ENCODE assay signal across 11 cellular contexts in the genomic region with DNA sequence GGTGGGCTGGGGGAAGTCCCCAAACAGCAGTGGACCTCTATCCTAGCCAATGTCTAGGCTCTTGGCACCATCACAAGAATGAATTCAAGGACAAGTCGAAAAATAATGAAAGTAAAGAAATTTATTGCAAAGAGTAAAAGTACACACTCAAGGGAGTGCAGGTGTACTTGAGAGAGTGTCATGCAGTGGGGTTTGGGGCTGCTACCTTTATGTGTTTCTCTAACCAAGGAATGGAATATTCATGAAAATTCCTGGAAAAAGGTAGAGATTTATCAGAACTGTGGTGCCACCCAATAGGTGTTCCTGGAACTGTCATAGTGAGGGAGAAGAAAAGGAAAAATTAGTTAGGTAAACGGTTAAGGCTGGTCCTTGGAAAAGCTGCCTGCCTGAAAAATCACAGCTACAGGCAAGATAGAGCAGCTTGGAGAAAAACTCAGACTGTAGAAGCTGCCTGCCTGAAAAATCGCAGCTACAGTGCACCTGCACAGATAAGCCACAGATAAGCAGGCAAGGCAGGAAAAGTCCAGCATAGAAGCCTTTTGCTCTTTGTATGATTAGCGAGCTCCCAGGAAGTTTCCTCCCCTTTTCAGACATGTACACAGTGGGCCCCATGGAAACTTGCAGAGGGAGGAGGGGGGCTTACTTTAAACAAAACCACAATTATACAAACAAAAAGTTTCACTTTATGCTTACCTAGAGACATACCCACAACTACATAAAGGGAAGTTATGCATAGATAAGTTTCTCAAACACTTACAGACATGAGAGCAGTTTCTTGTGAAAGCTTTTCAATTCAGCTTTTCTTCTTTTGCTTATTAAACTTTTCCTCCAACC.
DNase-seq lines count a peak whose midpoint lies in the region; ATAC-seq and TF ChIP-seq lines count a peak whose summit lies in the region.
"Had no signal": no experiment of that assay in that cellular context is flagged by ENCODE, and none has a peak within 500 bp of the region (broad histone marks: within the 10 kb centered on the region; RNA-seq: fewer than 3 reads in every experiment).

No MANE protein-coding gene starts in this region.

- H3K4me3 Mint-ChIP-seq in activated naive CD4-positive, alpha-beta T cell treated with anti-CD3 and anti-CD28 coated beads, Interleukin-2, amount 10 ng/mL, durations not matched to agents 7 days and 5 days: no peak overlapping the region
- no peak overlapping the region for H3K4me3 Mint-ChIP-seq in HFFc6

- ATAC-seq in HG02852 (IDR thresholded peaks at IDR 0.05; ENCODE audit: unreplicated experiment) (peak; percentile 93), SK-N-SH treated with all-trans-retinoic acid at 6 μM for 48 hours (no peak), HG03039 (IDR thresholded peaks at IDR 0.05; ENCODE audit: unreplicated experiment) (no peak)

- peaks cover 4% of the 10 kb centered on the region for H3K36me3 Mint-ChIP-seq in activated naive CD4-positive, alpha-beta T cell treated with anti-CD3 and anti-CD28 coated beads, Interleukin-2, amount 10 ng/mL, durations not matched to agents 7 days and 5 days
- peaks cover 15% of the 10 kb centered on the region for H3K36me3 Mint-ChIP-seq in HFFc6 (ENCODE audit: low read depth)

- peak overlapping the region; percentile 33 for H3K27ac Mint-ChIP-seq in activated naive CD4-positive, alpha-beta T cell treated with anti-CD3 and anti-CD28 coated beads, Interleukin-2, amount 10 ng/mL, durations not matched to agents 7 days and 5 days
- no peak overlapping the region for H3K27ac Mint-ChIP-seq in HFFc6

- H3K4me1 Mint-ChIP-seq in activated naive CD4-positive, alpha-beta T cell treated with anti-CD3 and anti-CD28 coated beads, Interleukin-2, amount 10 ng/mL, durations not matched to agents 7 days and 5 days: peaks cover 18% of the 10 kb centered on the region
- no peaks in the 10 kb centered on the region for H3K4me1 Mint-ChIP-seq in HFFc6 (ENCODE audit: low read depth)

- no peaks in the 10 kb centered on the region for H3K27me3 Mint-ChIP-seq in activated naive CD4-positive, alpha-beta T cell treated with anti-CD3 and anti-CD28 coated beads, Interleukin-2, amount 10 ng/mL, durations not matched to agents 7 days and 5 days
- H3K27me3 Mint-ChIP-seq in HFFc6 (ENCODE audit: insufficient read depth): no peaks in the 10 kb centered on the region; the same call in 1 of the 2 replicates

- no peak for TF ChIP-seq CTCF in HFFc6 (IDR thresholded peaks at IDR 0.05)

- CTCF ChIA-PET in activated naive CD4-positive, alpha-beta T cell treated with anti-CD3 and anti-CD28 coated beads, Interleukin-2, amount 10 ng/mL, durations not matched to agents 7 days and 5 days (lab: Charles Lee): interaction anchor here (1.0 to 1.3 kb wide), 2 partner anchors 10 to 43 kb away, joined by 3 to 4 read pairs; no protein-coding TSS in a partner anchor

- peaks cover 2% of the 10 kb centered on the region for H3K9me3 Mint-ChIP-seq in activated naive CD4-positive, alpha-beta T cell treated with anti-CD3 and anti-CD28 coated beads, Interleukin-2, amount 10 ng/mL, durations not matched to agents 7 days and 5 days
- no peaks in the 10 kb centered on the region for H3K9me3 Mint-ChIP-seq in HFFc6

- DNase-seq in activated naive CD4-positive, alpha-beta T cell treated with anti-CD3 and anti-CD28 coated beads, Interleukin-2, amount 10 ng/mL, durations not matched to agents 7 days and 5 days: peak; percentile 56
- DNase-seq in activated naive CD4-positive, alpha-beta T cell (lab: John Stamatoyannopoulos, UW): no peak
- DNase-seq in SK-N-DZ (ENCODE audit: low spot score): peak; percentile 16
- DNase-seq in HFFc6: no peak
- no peak for DNase-seq in activated CD8-positive, alpha-beta memory T cell treated with anti-CD3 and anti-CD28 coated beads, Interleukin-2, amount 50 U/mL, for 4 hours
- DNase-seq: NCI-H1092 treated with DMSO at 0.1 percent for 48 hours, upper lobe of left lung, WERI-Rb-1 had no signal

TF ChIP-seq in SK-N-SH treated with all-trans-retinoic acid at 6 μM for 48 hours, 23 proteins besides CTCF, POLR2A, EP300 and RAD21:
- TF ChIP-seq ESRRG (CRISPR knock-in tag; IDR thresholded peaks at IDR 0.05): no peak
- no peak for TF ChIP-seq ZNF8 (CRISPR knock-in tag; IDR thresholded peaks at IDR 0.05)
- no peak for TF ChIP-seq RARB (CRISPR knock-in tag; IDR thresholded peaks at IDR 0.05)
- TF ChIP-seq, protein P1, sequence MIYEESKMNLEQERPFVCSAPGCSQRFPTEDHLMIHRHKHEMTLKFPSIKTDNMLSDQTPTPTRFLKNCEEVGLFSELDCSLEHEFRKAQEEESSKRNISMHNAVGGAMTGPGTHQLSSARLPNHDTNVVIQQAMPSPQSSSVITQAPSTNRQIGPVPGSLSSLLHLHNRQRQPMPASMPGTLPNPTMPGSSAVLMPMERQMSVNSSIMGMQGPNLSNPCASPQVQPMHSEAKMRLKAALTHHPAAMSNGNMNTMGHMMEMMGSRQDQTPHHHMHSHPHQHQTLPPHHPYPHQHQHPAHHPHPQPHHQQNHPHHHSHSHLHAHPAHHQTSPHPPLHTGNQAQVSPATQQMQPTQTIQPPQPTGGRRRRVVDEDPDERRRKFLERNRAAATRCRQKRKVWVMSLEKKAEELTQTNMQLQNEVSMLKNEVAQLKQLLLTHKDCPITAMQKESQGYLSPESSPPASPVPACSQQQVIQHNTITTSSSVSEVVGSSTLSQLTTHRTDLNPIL (CRISPR knock-in tag; IDR thresholded peaks at IDR 0.05; ENCODE audit: low read depth): no peak
- TF ChIP-seq OSR1 (CRISPR knock-in tag; IDR thresholded peaks at IDR 0.05): no peak
- TF ChIP-seq, protein P2, sequence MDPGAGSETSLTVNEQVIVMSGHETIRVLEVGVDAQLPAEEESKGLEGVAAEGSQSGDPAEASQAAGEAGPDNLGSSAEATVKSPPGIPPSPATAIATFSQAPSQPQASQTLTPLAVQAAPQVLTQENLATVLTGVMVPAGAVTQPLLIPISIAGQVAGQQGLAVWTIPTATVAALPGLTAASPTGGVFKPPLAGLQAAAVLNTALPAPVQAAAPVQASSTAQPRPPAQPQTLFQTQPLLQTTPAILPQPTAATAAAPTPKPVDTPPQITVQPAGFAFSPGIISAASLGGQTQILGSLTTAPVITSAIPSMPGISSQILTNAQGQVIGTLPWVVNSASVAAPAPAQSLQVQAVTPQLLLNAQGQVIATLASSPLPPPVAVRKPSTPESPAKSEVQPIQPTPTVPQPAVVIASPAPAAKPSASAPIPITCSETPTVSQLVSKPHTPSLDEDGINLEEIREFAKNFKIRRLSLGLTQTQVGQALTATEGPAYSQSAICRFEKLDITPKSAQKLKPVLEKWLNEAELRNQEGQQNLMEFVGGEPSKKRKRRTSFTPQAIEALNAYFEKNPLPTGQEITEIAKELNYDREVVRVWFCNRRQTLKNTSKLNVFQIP (CRISPR knock-in tag; IDR thresholded peaks at IDR 0.05; ENCODE audit: borderline replicate concordance, low read depth): no peak
- TF ChIP-seq, protein P3, sequence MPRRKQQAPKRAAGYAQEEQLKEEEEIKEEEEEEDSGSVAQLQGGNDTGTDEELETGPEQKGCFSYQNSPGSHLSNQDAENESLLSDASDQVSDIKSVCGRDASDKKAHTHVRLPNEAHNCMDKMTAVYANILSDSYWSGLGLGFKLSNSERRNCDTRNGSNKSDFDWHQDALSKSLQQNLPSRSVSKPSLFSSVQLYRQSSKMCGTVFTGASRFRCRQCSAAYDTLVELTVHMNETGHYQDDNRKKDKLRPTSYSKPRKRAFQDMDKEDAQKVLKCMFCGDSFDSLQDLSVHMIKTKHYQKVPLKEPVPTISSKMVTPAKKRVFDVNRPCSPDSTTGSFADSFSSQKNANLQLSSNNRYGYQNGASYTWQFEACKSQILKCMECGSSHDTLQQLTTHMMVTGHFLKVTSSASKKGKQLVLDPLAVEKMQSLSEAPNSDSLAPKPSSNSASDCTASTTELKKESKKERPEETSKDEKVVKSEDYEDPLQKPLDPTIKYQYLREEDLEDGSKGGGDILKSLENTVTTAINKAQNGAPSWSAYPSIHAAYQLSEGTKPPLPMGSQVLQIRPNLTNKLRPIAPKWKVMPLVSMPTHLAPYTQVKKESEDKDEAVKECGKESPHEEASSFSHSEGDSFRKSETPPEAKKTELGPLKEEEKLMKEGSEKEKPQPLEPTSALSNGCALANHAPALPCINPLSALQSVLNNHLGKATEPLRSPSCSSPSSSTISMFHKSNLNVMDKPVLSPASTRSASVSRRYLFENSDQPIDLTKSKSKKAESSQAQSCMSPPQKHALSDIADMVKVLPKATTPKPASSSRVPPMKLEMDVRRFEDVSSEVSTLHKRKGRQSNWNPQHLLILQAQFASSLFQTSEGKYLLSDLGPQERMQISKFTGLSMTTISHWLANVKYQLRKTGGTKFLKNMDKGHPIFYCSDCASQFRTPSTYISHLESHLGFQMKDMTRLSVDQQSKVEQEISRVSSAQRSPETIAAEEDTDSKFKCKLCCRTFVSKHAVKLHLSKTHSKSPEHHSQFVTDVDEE (CRISPR knock-in tag; IDR thresholded peaks at IDR 0.05): no peak
- TF ChIP-seq ZNF70 (CRISPR knock-in tag; IDR thresholded peaks at IDR 0.05): no peak
- no peak for TF ChIP-seq ZFP3 (CRISPR knock-in tag; IDR thresholded peaks at IDR 0.05)
- TF ChIP-seq ZFP30 (CRISPR knock-in tag; IDR thresholded peaks at IDR 0.05): no peak
- no peak for TF ChIP-seq GLIS3 (CRISPR knock-in tag; IDR thresholded peaks at IDR 0.05)
- TF ChIP-seq ZC3H10 (CRISPR knock-in tag; IDR thresholded peaks at IDR 0.05): no peak
- no peak for TF ChIP-seq ARNTL (CRISPR knock-in tag; IDR thresholded peaks at IDR 0.05; ENCODE audit: borderline replicate concordance, low read depth)

Comparison
In these comparisons a context has a peak if more than half of its experiments do, and no peak if none do; other contexts are left out.
1. DNase-seq: peak in activated naive CD4-positive, alpha-beta T cell treated with anti-CD3 and anti-CD28 coated beads, Interleukin-2, amount 10 ng/mL, durations not matched to agents 7 days and 5 days (single experiment) and SK-N-DZ (single experiment); none in activated naive CD4-positive, alpha-beta T cell (0 of 4), HFFc6 (single experiment) and activated CD8-positive, alpha-beta memory T cell treated with anti-CD3 and anti-CD28 coated beads, Interleukin-2, amount 50 U/mL, for 4 hours (single experiment).